29 cellular contexts compared by ENCODE assay signal in the genomic region with DNA sequence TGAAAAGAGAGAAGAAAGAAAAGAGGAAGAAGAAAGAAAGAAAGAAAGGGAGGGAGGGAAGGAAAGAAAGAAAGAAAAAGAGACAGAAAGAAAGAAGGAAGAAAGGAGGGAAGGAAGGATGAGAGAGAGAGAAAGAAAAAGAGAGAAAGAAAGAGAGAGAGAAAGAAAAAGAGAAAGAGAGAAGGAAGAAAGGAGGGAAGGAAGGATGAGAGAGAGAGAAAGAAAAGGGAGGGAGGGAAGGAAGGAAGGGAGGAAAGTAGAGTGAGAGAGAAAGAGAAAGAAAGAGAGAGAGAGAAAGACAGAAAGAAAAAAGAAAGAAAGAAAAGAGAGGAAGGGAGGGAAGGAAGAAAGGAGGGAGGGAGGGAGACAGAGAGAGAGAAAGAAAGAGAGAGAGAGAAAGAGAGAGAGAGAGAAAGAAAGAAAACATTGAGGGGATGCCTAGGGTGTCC. TPM values are rescaled to one million over a fixed set of nuclear protein-coding genes. Genes with fewer than 3 reads are reported as not detected.
DNase-seq lines count a peak whose midpoint lies in the region; ATAC-seq and TF ChIP-seq lines count a peak whose summit lies in the region.
"Had no signal": no experiment of that assay in that cellular context is flagged by ENCODE, and none has a peak within 500 bp of the region (broad histone marks: within the 10 kb centered on the region; RNA-seq: fewer than 3 reads in every experiment).

No MANE protein-coding gene starts in this region.

- peak overlapping the region; percentile 85 for H3K4me2 ChIP-seq in mammary epithelial cell (ENCODE audit: insufficient read depth, low read depth, low read length)

- H4K20me1 ChIP-seq in mammary epithelial cell (ENCODE audit: insufficient read depth, low read length): no peaks in the 10 kb centered on the region

- peaks cover 4% of the 10 kb centered on the region for H3K27me3 Mint-ChIP-seq in endothelial cell (ENCODE audit: unreplicated experiment)
- no peaks in the 10 kb centered on the region for H3K27me3 Mint-ChIP-seq in stimulated activated naive CD8-positive, alpha-beta T cell treated with anti-CD3 and anti-CD28 coated beads, Interleukin-15, amount 100 ng/mL, for 72 hours

- no peaks in the 10 kb centered on the region for H3K9me3 Mint-ChIP-seq in endothelial cell (ENCODE audit: unreplicated experiment)
- H3K9me3 Mint-ChIP-seq in stimulated activated naive CD8-positive, alpha-beta T cell treated with anti-CD3 and anti-CD28 coated beads, Interleukin-15, amount 100 ng/mL, for 72 hours: no peaks in the 10 kb centered on the region
- H3K9me3 Mint-ChIP-seq: CD4-positive, CD25-positive, alpha-beta regulatory T cell; mesothelial cell of epicardium; naive thymus-derived CD8-positive, alpha-beta T cell had no signal

- BruUV-seq in mammary epithelial cell (replicated peaks; lab: Mats Ljungman, UMichigan): no TSS peak

- ATAC-seq in stimulated activated naive CD8-positive, alpha-beta T cell treated with anti-CD3 and anti-CD28 coated beads, Interleukin-15, amount 100 ng/mL, for 72 hours: no peak
- no peak for ATAC-seq in HG02798 (IDR thresholded peaks at IDR 0.05; ENCODE audit: poor library complexity, unreplicated experiment)
- ATAC-seq: heart right ventricle; naive thymus-derived CD8-positive, alpha-beta T cell had no signal

- no peaks in the 10 kb centered on the region for H3K36me3 ChIP-seq in mammary epithelial cell (ENCODE audit: insufficient read depth, low read length)
- H3K36me3 ChIP-seq in breast epithelium: no peaks in the 10 kb centered on the region
- no peaks in the 10 kb centered on the region for H3K36me3 ChIP-seq in stomach
- H3K36me3 ChIP-seq in brain microvascular endothelial cell (replicated peaks): no peaks in the 10 kb centered on the region
- H3K36me3 ChIP-seq: heart right ventricle, pancreas, sigmoid colon, uterus had no signal

- peaks cover 8% of the 10 kb centered on the region for H3K4me1 Mint-ChIP-seq in endothelial cell (ENCODE audit: unreplicated experiment)
- peaks cover 55% of the 10 kb centered on the region for H3K4me1 Mint-ChIP-seq in stimulated activated naive CD8-positive, alpha-beta T cell treated with anti-CD3 and anti-CD28 coated beads, Interleukin-15, amount 100 ng/mL, for 72 hours

- H2AFZ ChIP-seq in mammary epithelial cell (ENCODE audit: low read depth, low read length): peak overlapping the region; percentile 26

- peak overlapping the region; percentile 12 for H3K9ac ChIP-seq in mammary epithelial cell (ENCODE audit: insufficient read depth, low read length)

- H3K4me3 ChIP-seq in mammary epithelial cell (replicated peaks in 1 of 3; ENCODE audit: insufficient read depth in 1 of 3, low read depth in 2 of 3, low read length in 3 of 3): peak overlapping the region in 1 of 3 experiments; percentile 34
- no peak overlapping the region for H3K4me3 ChIP-seq in breast epithelium
- no peak overlapping the region for H3K4me3 ChIP-seq in stomach
- no peak overlapping the region for H3K4me3 ChIP-seq in brain microvascular endothelial cell (ENCODE audit: low read depth, low read length)
- H3K4me3 ChIP-seq: heart right ventricle, pancreas, sigmoid colon, uterus had no signal

- dilution Hi-C loops in mammary epithelial cell (cut with HindIII; ENCODE audit: low sequenced_read_pairs): no loop called here

- intact Hi-C loops in mammary epithelial cell (cut with micrococcal nuclease): no loop called here
- intact Hi-C loops in breast epithelium (cut with DNase I; ENCODE audit: low total_unique reads): no loop called here
- intact Hi-C loops in stomach (cut with DNase I; ENCODE audit: low total_unique reads): no loop called here

- TF ChIP-seq POLR2A in breast epithelium (IDR thresholded peaks at IDR 0.05) (no peak), stomach (IDR thresholded peaks at IDR 0.05) (no peak)

- H3K27ac ChIP-seq in mammary epithelial cell (ENCODE audit: insufficient read depth, low read depth, low read length) (peak overlapping the region; percentile 99), breast epithelium (no peak overlapping the region), RWPE1 (peak overlapping the region; percentile 60), stomach (no peak overlapping the region), brain microvascular endothelial cell (no peak overlapping the region)
- H3K27ac ChIP-seq: heart right ventricle, pancreas, sigmoid colon, uterus had no signal

- TF ChIP-seq EP300 in stomach (IDR thresholded peaks at IDR 0.05): no peak

- POLR2A ChIA-PET in RWPE1 (lab: Yijun Ruan, JAX; ENCODE audit: low non-redundant PET): no interaction called here

- CTCF ChIA-PET in mammary epithelial cell (lab: Charles Lee; ENCODE audit: low non-redundant PET): no interaction called here
- CTCF ChIA-PET in RWPE1 (lab: Yijun Ruan, JAX): interaction anchor here (0.7 kb wide), 1 partner anchor 79 kb away, joined by 3 read pairs; no protein-coding TSS in a partner anchor

- H3K9me3 ChIP-seq in mammary epithelial cell (replicated peaks; ENCODE audit: insufficient read depth, low read length) (no peaks in the 10 kb centered on the region), breast epithelium (no peaks in the 10 kb centered on the region), stomach (no peaks in the 10 kb centered on the region)
- H3K9me3 ChIP-seq: heart right ventricle, pancreas, sigmoid colon, uterus had no signal

- TF ChIP-seq CTCF in mammary epithelial cell (conservative IDR thresholded peaks at IDR 0.05 in 1 of 2, IDR thresholded peaks at IDR 0.05 in 1 of 2; ENCODE audit: extremely low read depth in 1 of 2, insufficient read depth in 1 of 2, low read depth in 1 of 2, low read length in 2 of 2) (no peak), breast epithelium (IDR thresholded peaks at IDR 0.05) (no peak), RWPE1 (conservative IDR thresholded peaks at IDR 0.05; ENCODE audit: low read depth) (no peak), endothelial cell (IDR thresholded peaks at IDR 0.05; ENCODE audit: unreplicated experiment) (no peak), stomach (IDR thresholded peaks at IDR 0.05) (no peak), brain microvascular endothelial cell (IDR thresholded peaks at IDR 0.05; ENCODE audit: low read depth, low read length, missing control alignments) (no peak)

- DNase-seq in mammary epithelial cell: no peak
- DNase-seq in breast epithelium (ENCODE audit: low spot score in 2 of 2): no peak
- no peak for DNase-seq in RWPE1 (ENCODE audit: low spot score)
- DNase-seq in endothelial cell (ENCODE audit: low spot score): no peak
- no peak for DNase-seq in stimulated activated naive CD8-positive, alpha-beta T cell treated with anti-CD3 and anti-CD28 coated beads, Interleukin-15, amount 100 ng/mL, for 72 hours
- DNase-seq in stomach: no peak
- DNase-seq in brain microvascular endothelial cell: no peak
- DNase-seq: activated CD4-positive, alpha-beta T cell treated with anti-CD3 and anti-CD28 coated beads for 48 hours; activated gamma-delta T cell treated with Interleukin-2 at 50 U/mL for 16 hours; caudate nucleus; DMS 273 treated with DMSO at 0.1 percent for 48 hours; H7; heart right ventricle; KG1; naive thymus-derived CD8-positive, alpha-beta T cell; NCI-H187 treated with DMSO at 0.1 percent for 48 hours; NCI-H774; pancreas; SHP77; sigmoid colon; stimulated activated CD4-positive, alpha-beta T cell treated with anti-CD3 and anti-CD28 coated beads, Interleukin-15, amount 100 ng/mL, for 24 hours; uterus had no signal

- peaks cover 49% of the 10 kb centered on the region for H3K4me1 ChIP-seq in mammary epithelial cell (ENCODE audit: insufficient read depth, low read length)
- no peaks in the 10 kb centered on the region for H3K4me1 ChIP-seq in breast epithelium
- H3K4me1 ChIP-seq in stomach: peaks cover 0 to 9% (median 0%) of the 10 kb centered on the region in 4 donors
- H3K4me1 ChIP-seq: pancreas, sigmoid colon, uterus had no signal

- H3K27ac Mint-ChIP-seq in endothelial cell (ENCODE audit: unreplicated experiment): no peak overlapping the region
- H3K27ac Mint-ChIP-seq in stimulated activated naive CD8-positive, alpha-beta T cell treated with anti-CD3 and anti-CD28 coated beads, Interleukin-15, amount 100 ng/mL, for 72 hours: peak overlapping the region; percentile 2 to 89
- H3K27ac Mint-ChIP-seq: mesothelial cell of epicardium had no signal

- in situ Hi-C loops in mammary epithelial cell (cut with MboI; ENCODE audit: low sequenced_read_pairs in 2 of 2): no loop called here
- in situ Hi-C loops in brain microvascular endothelial cell (cut with HindIII; ENCODE audit: low pct_ligation_motif_present, low sequenced_read_pairs): no loop called here

- no peaks in the 10 kb centered on the region for H3K79me2 ChIP-seq in mammary epithelial cell (ENCODE audit: insufficient read depth, low read length)

- peak overlapping the region; percentile 52 for H3K4me3 Mint-ChIP-seq in endothelial cell (ENCODE audit: unreplicated experiment)
- no peak overlapping the region for H3K4me3 Mint-ChIP-seq in stimulated activated naive CD8-positive, alpha-beta T cell treated with anti-CD3 and anti-CD28 coated beads, Interleukin-15, amount 100 ng/mL, for 72 hours
- H3K4me3 Mint-ChIP-seq: mesothelial cell of epicardium; naive thymus-derived CD8-positive, alpha-beta T cell had no signal

- no peaks in the 10 kb centered on the region for H3K27me3 ChIP-seq in mammary epithelial cell (ENCODE audit: insufficient read depth, low read length)
- peaks cover 0 to 36% of the 10 kb centered on the region in 2 donors for H3K27me3 ChIP-seq in breast epithelium
- peaks cover 3 to 89% (median 36%) of the 10 kb centered on the region in 3 donors for H3K27me3 ChIP-seq in stomach
- H3K27me3 ChIP-seq in brain microvascular endothelial cell (replicated peaks): no peaks in the 10 kb centered on the region

- no peaks in the 10 kb centered on the region for H3K36me3 Mint-ChIP-seq in endothelial cell (ENCODE audit: low read depth, unreplicated experiment)
- H3K36me3 Mint-ChIP-seq: CD4-positive, CD25-positive, alpha-beta regulatory T cell; mesothelial cell of epicardium; naive thymus-derived CD8-positive, alpha-beta T cell had no signal

RNA-seq across cellular contexts. Expression of gene RAC2, which starts 11.5 kb away (rescaled TPM):
- total RNA-seq in mammary epithelial cell (100 to 1,000 TPM in 1 of 2 donors, 10 to 100 TPM in 1; 13.2 to 119 TPM), breast epithelium (10 to 100 TPM; 10.5 to 12.0 (median 11.5) TPM), endothelial cell (ENCODE audit: unreplicated experiment) (16.6 TPM), stomach (10 to 100 TPM in 3 of 5 donors, 1 to 10 TPM in 2; 1.8 to 50.4 (median 14.2) TPM)
- polyA plus RNA-seq in mammary epithelial cell (211 TPM), stomach (10 to 100 TPM; 17.6 to 23.8 (median 22.8) TPM)
- polyA minus RNA-seq in mammary epithelial cell: 272 TPM
- total RNA-seq: G401 had no signal

RNA-seq across cellular contexts. Expression of gene CYTH4, which starts 26.7 kb away (rescaled TPM):
- total RNA-seq in mammary epithelial cell: 1 to 10 TPM in 1 of 2 donors, under 1 TPM in 1; under 0.01 to 1.1 TPM
- 0.48 TPM for polyA plus RNA-seq in mammary epithelial cell
- 4.4 TPM for polyA minus RNA-seq in mammary epithelial cell
- total RNA-seq in breast epithelium: 10 to 100 TPM in 2 of 3 donors, 1 to 10 TPM in 1; 6.9 to 25.1 (median 10.5) TPM
- 0.33 TPM for total RNA-seq in endothelial cell (ENCODE audit: unreplicated experiment)
- total RNA-seq in stomach: 10 to 100 TPM in 2 of 5 donors, 1 to 10 TPM in 2, not detected in 1; 4.2 to 77.0 (median 12.5) TPM
- 1 to 10 TPM; 1.9 to 6.0 (median 5.0) TPM for polyA plus RNA-seq in stomach
- total RNA-seq: epithelial cell of proximal tubule, G401, H7, mesothelial cell of epicardium had no signal

RNA-seq across cellular contexts. Expression of gene SSTR3, which starts 43.3 kb away (rescaled TPM):
- total RNA-seq in mammary epithelial cell (not detected), breast epithelium (not detected), endothelial cell (ENCODE audit: unreplicated experiment) (0.13 TPM), stomach (under 1 TPM in 1 of 5 donors, not detected in 4; 0.37 TPM)
- polyA plus RNA-seq in mammary epithelial cell (not detected), stomach (under 1 TPM in 2 of 3 donors, not detected in 1; 0.05 to 0.12 TPM)
- polyA minus RNA-seq in mammary epithelial cell: not detected
- total RNA-seq: dermis microvascular lymphatic vessel endothelial cell, epithelial cell of proximal tubule, fibroblast of villous mesenchyme, G401, heart right ventricle had no signal
- polyA plus RNA-seq: heart right ventricle had no signal

Comparison
In these comparisons a context has a peak if more than half of its experiments do, and no peak if none do; other contexts are left out.
1. H3K27ac ChIP-seq: peak in mammary epithelial cell (single experiment) and RWPE1 (single experiment); none in breast epithelium (0 of 2), stomach (0 of 5) and brain microvascular endothelial cell (single experiment).